In genomic region chr17:44348234-44348987, GRCh38 we compare ENCODE assay signal across 9 cellular contexts. TPM values are rescaled to one million over a fixed set of nuclear protein-coding genes. Genes with fewer than 3 reads are reported as not detected.
DNase-seq lines count a peak whose midpoint lies in the region; ATAC-seq and TF ChIP-seq lines count a peak whose summit lies in the region.
"Had no signal": no experiment of that assay in that cellular context is flagged by ENCODE, and none has a peak within 500 bp of the region (broad histone marks: within the 10 kb centered on the region; RNA-seq: fewer than 3 reads in every experiment).

No MANE protein-coding gene starts in this region.

- no peak overlapping the region for H3K27ac Mint-ChIP-seq in activated CD8-positive, alpha-beta memory T cell treated with anti-CD3 and anti-CD28 coated beads, Interleukin-2, amount 10 ng/mL, durations not matched to agents 7 days and 5 days
- no peak overlapping the region for H3K27ac Mint-ChIP-seq in T-helper 17 cell

- no peaks in the 10 kb centered on the region for H3K9me3 Mint-ChIP-seq in activated CD8-positive, alpha-beta memory T cell treated with anti-CD3 and anti-CD28 coated beads, Interleukin-2, amount 10 ng/mL, durations not matched to agents 7 days and 5 days (ENCODE audit: low read depth)

- no peak for ATAC-seq in activated CD8-positive, alpha-beta memory T cell treated with anti-CD3 and anti-CD28 coated beads, Interleukin-2, amount 10 ng/mL, durations not matched to agents 7 days and 5 days
- ATAC-seq in HG03095 (IDR thresholded peaks at IDR 0.05; ENCODE audit: unreplicated experiment) (peak; percentile 38), T-helper 17 cell (peak; percentile 17)
- ATAC-seq: heart left ventricle had no signal

- peaks cover 8% of the 10 kb centered on the region for H3K27me3 Mint-ChIP-seq in activated CD8-positive, alpha-beta memory T cell treated with anti-CD3 and anti-CD28 coated beads, Interleukin-2, amount 10 ng/mL, durations not matched to agents 7 days and 5 days
- H3K27me3 Mint-ChIP-seq in T-helper 17 cell = no peaks in the 10 kb centered on the region

- no peak overlapping the region for H3K4me3 Mint-ChIP-seq in activated CD8-positive, alpha-beta memory T cell treated with anti-CD3 and anti-CD28 coated beads, Interleukin-2, amount 10 ng/mL, durations not matched to agents 7 days and 5 days
- no peak overlapping the region for H3K4me3 Mint-ChIP-seq in T-helper 17 cell

- DNase-seq in activated CD8-positive, alpha-beta memory T cell treated with anti-CD3 and anti-CD28 coated beads, Interleukin-2, amount 10 ng/mL, durations not matched to agents 7 days and 5 days = peak; percentile 58
- DNase-seq in activated CD8-positive, alpha-beta memory T cell treated with anti-CD3 and anti-CD28 coated beads, Interleukin-2, amount 50 U/mL, for 48 hours = no peak
- DNase-seq in T-helper 17 cell (no peak), myocyte (ENCODE audit: low read depth) (peak; percentile 67), HEK293T (ENCODE audit: extremely low spot score) (no peak), DMS53 treated with DMSO at 0.1 percent for 48 hours (lab: John Stamatoyannopoulos, UW; ENCODE audit: unreplicated experiment) (no peak)
- no peak for DNase-seq in stimulated activated CD4-positive, alpha-beta T cell treated with anti-CD3 and anti-CD28 coated beads, Interleukin-4, amount 100 ng/mL, for 24 hours

- no peaks in the 10 kb centered on the region for H3K9me3 ChIP-seq in T-helper 17 cell (ENCODE audit: control insufficient read depth, low read length, poor library complexity, severe bottlenecking)
- H3K9me3 ChIP-seq: heart left ventricle had no signal

- peaks cover 5% of the 10 kb centered on the region for H3K36me3 Mint-ChIP-seq in activated CD8-positive, alpha-beta memory T cell treated with anti-CD3 and anti-CD28 coated beads, Interleukin-2, amount 10 ng/mL, durations not matched to agents 7 days and 5 days
- H3K36me3 Mint-ChIP-seq in T-helper 17 cell (ENCODE audit: low read depth) = peaks cover 2% of the 10 kb centered on the region

- H3K4me1 Mint-ChIP-seq in activated CD8-positive, alpha-beta memory T cell treated with anti-CD3 and anti-CD28 coated beads, Interleukin-2, amount 10 ng/mL, durations not matched to agents 7 days and 5 days = peaks cover 36% of the 10 kb centered on the region
- peaks cover 32% of the 10 kb centered on the region for H3K4me1 Mint-ChIP-seq in T-helper 17 cell

- CTCF ChIA-PET in activated CD8-positive, alpha-beta memory T cell treated with anti-CD3 and anti-CD28 coated beads, Interleukin-2, amount 10 ng/mL, durations not matched to agents 7 days and 5 days (lab: Charles Lee) = interaction anchor here (0.7 to 5.6 kb wide), 6 partner anchors 15 to 225 kb away, joined by 3 to 35 read pairs (median 6); partner anchors contain the start of genes FAM171A2 and HDAC5
- CTCF ChIA-PET in HEK293T (lab: Yijun Ruan, JAX) = interaction anchor here (1.2 kb wide), 1 partner anchor 15 kb away, joined by 4 read pairs; the partner anchor contains the start of gene FAM171A2

- POLR2A ChIA-PET in HEK293T (lab: Yijun Ruan, JAX) = no interaction called here

TF ChIP-seq in HEK293T, 16 proteins besides CTCF, POLR2A, EP300 and RAD21:
- TF ChIP-seq ZNF384 (IDR thresholded peaks at IDR 0.05) (no peak), SUZ12 (IDR thresholded peaks at IDR 0.05) (no peak), FOXA1 (IDR thresholded peaks at IDR 0.05) (no peak), NFRKB (IDR thresholded peaks at IDR 0.05) (no peak), FOXM1 (IDR thresholded peaks at IDR 0.05; ENCODE audit: borderline replicate concordance) (no peak), SP1 (IDR thresholded peaks at IDR 0.05) (no peak), ARNT (IDR thresholded peaks at IDR 0.05) (no peak), HDGF (IDR thresholded peaks at IDR 0.05; ENCODE audit: borderline replicate concordance) (no peak), L3MBTL2 (conservative IDR thresholded peaks at IDR 0.05) (no peak), PKNOX1 (IDR thresholded peaks at IDR 0.05) (no peak), ELF4 (IDR thresholded peaks at IDR 0.05) (no peak), FOXK2 (IDR thresholded peaks at IDR 0.05) (no peak), LEF1 (IDR thresholded peaks at IDR 0.05; ENCODE audit: borderline replicate concordance) (no peak), TARDBP (IDR thresholded peaks at IDR 0.05) (no peak), BHLHE40 (IDR thresholded peaks at IDR 0.05; ENCODE audit: borderline replicate concordance) (no peak), CTBP1 (IDR thresholded peaks at IDR 0.05; ENCODE audit: borderline replicate concordance) (no peak)

RNA-seq across cellular contexts. Expression of gene GRN, which starts 3.3 kb away (rescaled TPM):
- total RNA-seq in activated CD8-positive, alpha-beta memory T cell treated with anti-CD3 and anti-CD28 coated beads, Interleukin-2, amount 10 ng/mL, durations not matched to agents 7 days and 5 days = 10 to 100 TPM; 56.5 to 69.2 TPM
- total RNA-seq in T-helper 17 cell (10 to 100 TPM; 31.7 to 47.7 TPM), myocyte (337 and 394 TPM in 2 replicates)
- polyA plus RNA-seq in myocyte (2012) = 460 TPM

RNA-seq across cellular contexts. Expression of gene FAM171A2, which starts 15.2 kb away (rescaled TPM):
- under 1 TPM in 1 of 2 experiments, not detected in 1; 0.26 TPM for total RNA-seq in activated CD8-positive, alpha-beta memory T cell treated with anti-CD3 and anti-CD28 coated beads, Interleukin-2, amount 10 ng/mL, durations not matched to agents 7 days and 5 days
- under 1 TPM; 0.07 to 0.31 TPM for total RNA-seq in T-helper 17 cell
- total RNA-seq in myocyte = 89.5 and 141 TPM in 2 replicates
- 36.0 TPM for polyA plus RNA-seq in myocyte (2012)

RNA-seq across cellular contexts. Expression of gene SLC25A39, which starts 23.8 kb away (rescaled TPM):
- total RNA-seq in activated CD8-positive, alpha-beta memory T cell treated with anti-CD3 and anti-CD28 coated beads, Interleukin-2, amount 10 ng/mL, durations not matched to agents 7 days and 5 days = 100 to 1,000 TPM; 103 to 133 TPM
- total RNA-seq in T-helper 17 cell (10 to 100 TPM; 75.9 to 76.5 TPM), myocyte (80.8 and 84.0 TPM in 2 replicates)
- 117 TPM for polyA plus RNA-seq in myocyte (2012)

RNA-seq across cellular contexts. Expression of gene RUNDC3A, which starts 40.0 kb away (rescaled TPM):
- under 1 TPM in 1 of 2 experiments, not detected in 1; 0.18 TPM for total RNA-seq in activated CD8-positive, alpha-beta memory T cell treated with anti-CD3 and anti-CD28 coated beads, Interleukin-2, amount 10 ng/mL, durations not matched to agents 7 days and 5 days
- total RNA-seq in T-helper 17 cell (under 1 TPM; 0.37 to 0.55 TPM), myocyte (0.40 and 0.62 TPM in 2 replicates)
- 0.86 TPM for polyA plus RNA-seq in myocyte (2012)

RNA-seq across cellular contexts. Expression of gene ITGA2B, which starts 41.0 kb away (rescaled TPM):
- under 1 TPM; 0.09 to 0.44 TPM for total RNA-seq in activated CD8-positive, alpha-beta memory T cell treated with anti-CD3 and anti-CD28 coated beads, Interleukin-2, amount 10 ng/mL, durations not matched to agents 7 days and 5 days
- total RNA-seq in T-helper 17 cell (100 to 1,000 TPM in 1 of 2 donors, 1 to 10 TPM in 1; 8.9 to 297 TPM), myocyte (0.10 TPM in 1 of 2 replicates, not detected in the other)
- polyA plus RNA-seq in myocyte (2012) = 0.47 TPM

Comparison
In these comparisons a context has a peak if more than half of its experiments do, and no peak if none do; other contexts are left out.
1. DNase-seq: peak in activated CD8-positive, alpha-beta memory T cell treated with anti-CD3 and anti-CD28 coated beads, Interleukin-2, amount 10 ng/mL, durations not matched to agents 7 days and 5 days (single experiment) and myocyte (single experiment); none in activated CD8-positive, alpha-beta memory T cell treated with anti-CD3 and anti-CD28 coated beads, Interleukin-2, amount 50 U/mL, for 48 hours (single experiment), T-helper 17 cell (0 of 3), stimulated activated CD4-positive, alpha-beta T cell treated with anti-CD3 and anti-CD28 coated beads, Interleukin-4, amount 100 ng/mL, for 24 hours (single experiment), HEK293T (single experiment) and DMS53 treated with DMSO at 0.1 percent for 48 hours (single experiment).
2. RNA of gene FAM171A2, which starts 15.2 kb away (total RNA-seq): 89.5 to 141 TPM in myocyte; 0.07 to 0.31 TPM in T-helper 17 cell and 0.26 TPM in activated CD8-positive, alpha-beta memory T cell treated with anti-CD3 and anti-CD28 coated beads, Interleukin-2, amount 10 ng/mL, durations not matched to agents 7 days and 5 days; every median in the first group is over 10 times any median in the second.